ENCODE assay signal across 16 cellular contexts in genomic region chr10:6030940-6031339, GRCh38. TPM values are rescaled to one million over a fixed set of nuclear protein-coding genes. Genes with fewer than 3 reads are reported as not detected.
DNase-seq lines count a peak whose midpoint lies in the region; ATAC-seq and TF ChIP-seq lines count a peak whose summit lies in the region.
"Had no signal": no experiment of that assay in that cellular context is flagged by ENCODE, and none has a peak within 500 bp of the region (broad histone marks: within the 10 kb centered on the region; RNA-seq: fewer than 3 reads in every experiment).

No MANE protein-coding gene starts in this region.

- POLR2A ChIA-PET in HCT116 (lab: Charles Lee): no interaction called here

- TF ChIP-seq CTCF in natural killer cell (IDR thresholded peaks at IDR 0.05) (no peak), HCT116 (IDR thresholded peaks at IDR 0.05 in 2 of 3, conservative IDR thresholded peaks at IDR 0.05 in 1 of 3; ENCODE audit: borderline replicate concordance in 1 of 3, insufficient read depth in 1 of 3, low read depth in 2 of 3, low read length in 2 of 3) (no peak)

- no peak overlapping the region for H3K4me3 ChIP-seq in HCT116 (replicated peaks in 1 of 2; ENCODE audit: low read depth in 1 of 2, low read length in 2 of 2)
- H3K4me3 ChIP-seq: A549, GM23338 had no signal

- RAD21 ChIA-PET in HCT116 (lab: Charles Lee; ENCODE audit: low non-redundant PET in 1 of 2, low total read pairs in 2 of 2, uncharacterized antibody in 2 of 2, unreplicated experiment in 2 of 2): no interaction called here

- CTCF ChIA-PET in HCT116 (lab: Charles Lee): no interaction called here

- H3K36me3 ChIP-seq in HCT116 (ENCODE audit: control insufficient read depth in 1 of 2, insufficient read depth in 2 of 2, low read length in 2 of 2): no peaks in the 10 kb centered on the region

- peaks cover 93% of the 10 kb centered on the region for H3K36me3 Mint-ChIP-seq in activated T-cell treated with anti-CD3 and anti-CD28 coated beads, Interleukin-2, amount 50 U/mL, for 24 hours (ENCODE audit: low read depth)
- peaks cover 54% of the 10 kb centered on the region for H3K36me3 Mint-ChIP-seq in natural killer cell treated with Interleukin-12 subunit alpha and Interleukin-12 subunit beta and Interleukin-15 and Interleukin-18, amount 100 ng/mL, for 72 hours
- H3K36me3 Mint-ChIP-seq in natural killer cell: peaks cover 16% of the 10 kb centered on the region
- H3K36me3 Mint-ChIP-seq: CD14-positive monocyte had no signal

- no peaks in the 10 kb centered on the region for H3K4me1 ChIP-seq in HCT116 (ENCODE audit: control insufficient read depth in 1 of 2, insufficient read depth in 2 of 2, low read length in 2 of 2)
- H3K4me1 ChIP-seq: A549 had no signal

- H4K20me1 ChIP-seq in HCT116 (ENCODE audit: insufficient read depth): no peaks in the 10 kb centered on the region

- no peak overlapping the region for H3K9ac ChIP-seq in HCT116 (ENCODE audit: low read length)

- BruUV-seq in HCT116 (replicated peaks; lab: Mats Ljungman, UMichigan): no TSS peak

- DNase-seq in activated T-cell treated with anti-CD3 and anti-CD28 coated beads, Interleukin-2, amount 50 U/mL, for 24 hours: no peak
- DNase-seq in activated T-cell treated with anti-CD3 and anti-CD28 coated beads, Interleukin-2, amount 50 U/mL, for 1 hour: no peak
- DNase-seq in natural killer cell treated with Interleukin-12 subunit alpha and Interleukin-12 subunit beta and Interleukin-15 and Interleukin-18, amount 100 ng/mL, for 72 hours (ENCODE audit: low spot score): no peak
- DNase-seq in natural killer cell (no peak), HCT116 (ENCODE audit: low read depth, low spot score) (no peak), NCI-H510A (lab: John Stamatoyannopoulos, UW) (no peak), ACHN (no peak)
- DNase-seq: DMS79, H9 had no signal

- TF ChIP-seq POLR2A in HCT116 (IDR thresholded peaks at IDR 0.05; ENCODE audit: borderline replicate concordance, extremely low read depth, insufficient read depth, insufficient read length): no peak

- H2AFZ ChIP-seq in HCT116 (ENCODE audit: low read depth, low read length, poor library complexity, severe bottlenecking): peak overlapping the region; percentile 36
- H2AFZ ChIP-seq: GM23338 had no signal

- intact Hi-C loops in natural killer cell (cut with micrococcal nuclease): no loop called here
- intact Hi-C loops in HCT116 (cut with micrococcal nuclease): no loop called here

- no peaks in the 10 kb centered on the region for H3K27me3 Mint-ChIP-seq in activated T-cell treated with anti-CD3 and anti-CD28 coated beads, Interleukin-2, amount 50 U/mL, for 24 hours
- no peaks in the 10 kb centered on the region for H3K27me3 Mint-ChIP-seq in natural killer cell treated with Interleukin-12 subunit alpha and Interleukin-12 subunit beta and Interleukin-15 and Interleukin-18, amount 100 ng/mL, for 72 hours
- H3K27me3 Mint-ChIP-seq in natural killer cell (ENCODE audit: low read depth in 2 of 2): peaks cover 2 to 36% of the 10 kb centered on the region in 2 donors
- H3K27me3 Mint-ChIP-seq: IgD-negative memory B cell had no signal

- peak overlapping the region; percentile 55 for H3K27ac Mint-ChIP-seq in activated T-cell treated with anti-CD3 and anti-CD28 coated beads, Interleukin-2, amount 50 U/mL, for 24 hours
- H3K27ac Mint-ChIP-seq in natural killer cell treated with Interleukin-12 subunit alpha and Interleukin-12 subunit beta and Interleukin-15 and Interleukin-18, amount 100 ng/mL, for 72 hours: peak overlapping the region; percentile 65 to 73
- no peak overlapping the region for H3K27ac Mint-ChIP-seq in natural killer cell
- H3K27ac Mint-ChIP-seq: CD14-positive monocyte, GM23338, H9, IgD-negative memory B cell had no signal

- H3K9me3 Mint-ChIP-seq in activated T-cell treated with anti-CD3 and anti-CD28 coated beads, Interleukin-2, amount 50 U/mL, for 24 hours: peaks cover 10% of the 10 kb centered on the region
- H3K9me3 Mint-ChIP-seq in natural killer cell treated with Interleukin-12 subunit alpha and Interleukin-12 subunit beta and Interleukin-15 and Interleukin-18, amount 100 ng/mL, for 72 hours: no peaks in the 10 kb centered on the region
- peaks cover 4 to 5% of the 10 kb centered on the region in 2 donors for H3K9me3 Mint-ChIP-seq in natural killer cell

- no peak for TF ChIP-seq RAD21 in HCT116 (IDR thresholded peaks at IDR 0.05; ENCODE audit: low read depth)

- in situ Hi-C loops in ACHN (cut with HindIII; ENCODE audit: low pct_ligation_motif_present, low pct_unique_long_range_greater_than_20kb, low sequenced_read_pairs): no loop called here

- H3K4me1 Mint-ChIP-seq in activated T-cell treated with anti-CD3 and anti-CD28 coated beads, Interleukin-2, amount 50 U/mL, for 24 hours (ENCODE audit: low read depth): peaks cover 53% of the 10 kb centered on the region
- H3K4me1 Mint-ChIP-seq in natural killer cell treated with Interleukin-12 subunit alpha and Interleukin-12 subunit beta and Interleukin-15 and Interleukin-18, amount 100 ng/mL, for 72 hours (ENCODE audit: low read depth in 2 of 2): peaks cover 48 to 58% of the 10 kb centered on the region in 2 donors
- H3K4me1 Mint-ChIP-seq in natural killer cell: no peaks in the 10 kb centered on the region
- H3K4me1 Mint-ChIP-seq: GM23338, H9 had no signal

- H3K9me2 ChIP-seq in HCT116 (ENCODE audit: insufficient read depth): no peaks in the 10 kb centered on the region

- no peak overlapping the region for H3K4me2 ChIP-seq in HCT116 (ENCODE audit: low read length)
- H3K4me2 ChIP-seq: A549, GM23338 had no signal

- H3K27me3 ChIP-seq in HCT116 (ENCODE audit: insufficient read depth, low read length): no peaks in the 10 kb centered on the region; the same call in 1 of the 2 replicates

- no peak overlapping the region for H3K4me3 Mint-ChIP-seq in activated T-cell treated with anti-CD3 and anti-CD28 coated beads, Interleukin-2, amount 50 U/mL, for 24 hours
- no peak overlapping the region for H3K4me3 Mint-ChIP-seq in natural killer cell treated with Interleukin-12 subunit alpha and Interleukin-12 subunit beta and Interleukin-15 and Interleukin-18, amount 100 ng/mL, for 72 hours
- no peak overlapping the region for H3K4me3 Mint-ChIP-seq in natural killer cell
- H3K4me3 Mint-ChIP-seq: CD14-positive monocyte, GM23338, H9, IgD-negative memory B cell had no signal

- H3K27ac ChIP-seq in HCT116 (ENCODE audit: low read depth, low read length): no peak overlapping the region
- H3K27ac ChIP-seq: A549 had no signal

- ATAC-seq in natural killer cell treated with Interleukin-12 subunit alpha and Interleukin-12 subunit beta and Interleukin-15 and Interleukin-18, amount 100 ng/mL, for 72 hours: no peak
- ATAC-seq in natural killer cell (no peak), HCT116 (no peak)
- ATAC-seq: A549, GM23338 had no signal

- peaks cover 12 to 13% of the 10 kb centered on the region in 2 experiments; a peak in 3 of 4 replicates for H3K9me3 ChIP-seq in HCT116 (ENCODE audit: control insufficient read depth in 1 of 2, insufficient read depth in 1 of 2, low read depth in 1 of 2, low read length in 2 of 2)

- no peaks in the 10 kb centered on the region for H3K79me2 ChIP-seq in HCT116 (ENCODE audit: insufficient read depth, low read length)

TF ChIP-seq in HCT116, 20 proteins besides CTCF, POLR2A, EP300 and RAD21:
- TF ChIP-seq ATF3 (IDR thresholded peaks at IDR 0.05): no peak
- no peak for TF ChIP-seq SRF (IDR thresholded peaks at IDR 0.05; ENCODE audit: low read depth)
- no peak for TF ChIP-seq EGR1 (IDR thresholded peaks at IDR 0.05; ENCODE audit: low read depth)
- no peak for TF ChIP-seq CEBPB (IDR thresholded peaks at IDR 0.05; ENCODE audit: low read depth)
- TF ChIP-seq SIN3A (IDR thresholded peaks at IDR 0.05; ENCODE audit: low read depth): no peak
- TF ChIP-seq ZNF274 (IDR thresholded peaks at IDR 0.05; ENCODE audit: low read depth, low read length): no peak
- TF ChIP-seq FOSL1 (IDR thresholded peaks at IDR 0.05; ENCODE audit: low read depth): no peak
- no peak for TF ChIP-seq EZH2 (IDR thresholded peaks at IDR 0.05)
- TF ChIP-seq EZH2phosphoT487 (IDR thresholded peaks at IDR 0.05; ENCODE audit: borderline replicate concordance): no peak
- no peak for TF ChIP-seq CBX3 (IDR thresholded peaks at IDR 0.05; ENCODE audit: low read depth)

RNA-seq across cellular contexts. Expression of gene IL2RA, which starts 31.2 kb away (rescaled TPM):
- 1,000 to 10,000 TPM; 1,064 to 1,187 TPM for total RNA-seq in natural killer cell treated with Interleukin-12 subunit alpha and Interleukin-12 subunit beta and Interleukin-15 and Interleukin-18, amount 100 ng/mL, for 72 hours
- total RNA-seq in natural killer cell (10 to 100 TPM in 1 of 3 donors, 1 to 10 TPM in 2; 3.4 to 11.2 (median 3.7) TPM), HCT116 (2021; ENCODE audit: unreplicated experiment) (0.59 TPM)
- polyA plus RNA-seq in HCT116 (2012): not detected in 2 replicates
- total RNA-seq: G401, GM23338, H9, HT1080 had no signal
- polyA plus RNA-seq: A549, BJ, GM23338 had no signal

RNA-seq across cellular contexts. Expression of gene IL15RA, which starts 53.6 kb away (rescaled TPM):
- total RNA-seq in natural killer cell treated with Interleukin-12 subunit alpha and Interleukin-12 subunit beta and Interleukin-15 and Interleukin-18, amount 100 ng/mL, for 72 hours: 100 to 1,000 TPM in 1 of 2 donors, 10 to 100 TPM in 1; 56.7 to 125 TPM
- total RNA-seq in natural killer cell: 10 to 100 TPM; 10.7 to 11.8 (median 11.3) TPM
- 10.5 TPM for total RNA-seq in HCT116 (2021; ENCODE audit: unreplicated experiment)
- 13.4 and 14.9 TPM in 2 replicates for polyA plus RNA-seq in HCT116 (2012)
- total RNA-seq: G401 had no signal

RNA-seq across cellular contexts. Expression of gene RBM17, which starts 57.9 kb away (rescaled TPM):
- 100 to 1,000 TPM; 195 to 294 TPM for total RNA-seq in natural killer cell treated with Interleukin-12 subunit alpha and Interleukin-12 subunit beta and Interleukin-15 and Interleukin-18, amount 100 ng/mL, for 72 hours
- total RNA-seq in natural killer cell (100 to 1,000 TPM; 120 to 147 (median 147) TPM), HCT116 (2021; ENCODE audit: unreplicated experiment) (129 TPM)
- 61.6 and 81.2 TPM in 2 replicates for polyA plus RNA-seq in HCT116 (2012)

Comparison
In these comparisons a context has a peak if more than half of its experiments do, and no peak if none do; other contexts are left out.
1. H3K27ac Mint-ChIP-seq: peak in activated T-cell treated with anti-CD3 and anti-CD28 coated beads, Interleukin-2, amount 50 U/mL, for 24 hours (single experiment) and natural killer cell treated with Interleukin-12 subunit alpha and Interleukin-12 subunit beta and Interleukin-15 and Interleukin-18, amount 100 ng/mL, for 72 hours (2 of 2); none in natural killer cell (0 of 2).
2. RNA of gene IL2RA, which starts 31.2 kb away (total RNA-seq): 1,064 to 1,187 TPM in natural killer cell treated with Interleukin-12 subunit alpha and Interleukin-12 subunit beta and Interleukin-15 and Interleukin-18, amount 100 ng/mL, for 72 hours; 3.4 to 11.2 TPM in natural killer cell and 0.59 TPM in HCT116 (single experiment); every median in the first group is over 10 times any median in the second.